In the genomic region with DNA sequence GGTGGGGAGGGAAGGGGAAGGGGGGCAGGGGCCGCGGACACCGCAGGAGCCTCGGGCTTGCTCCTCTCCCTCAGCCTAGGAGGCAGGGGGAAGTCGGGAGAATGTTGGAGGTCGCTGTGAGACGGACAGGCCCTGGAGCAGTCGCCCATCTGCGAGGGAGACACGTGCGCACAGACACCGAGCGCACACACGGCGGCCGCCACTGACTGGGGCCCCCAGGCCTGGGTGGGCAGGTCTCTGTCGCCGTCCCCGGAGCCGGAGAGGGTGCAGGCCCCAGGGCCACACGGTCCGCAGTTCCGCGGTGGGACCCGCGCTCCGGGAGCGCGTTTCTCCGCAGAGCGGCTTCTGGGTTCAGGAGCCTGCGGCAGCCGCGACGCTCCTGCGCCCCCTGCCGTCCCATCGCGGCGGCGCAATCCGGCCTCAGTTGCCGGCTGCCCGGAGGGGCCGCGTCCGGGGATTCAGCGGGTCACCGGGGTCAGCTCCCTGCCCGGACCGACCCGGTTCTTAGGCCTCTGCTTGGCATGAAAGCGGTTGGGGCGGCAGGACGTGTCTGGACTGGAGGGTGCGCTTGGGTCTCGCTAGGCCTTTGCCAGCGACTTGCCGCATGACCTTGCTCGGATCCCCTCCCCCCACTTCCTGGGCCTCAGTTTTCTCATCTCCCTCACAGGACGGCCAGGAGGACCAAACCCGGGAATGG, we compare ENCODE assay signal across 8 cellular contexts. TPM values are rescaled to one million over a fixed set of nuclear protein-coding genes. Genes with fewer than 3 reads are reported as not detected.
DNase-seq lines count a peak whose midpoint lies in the region; ATAC-seq and TF ChIP-seq lines count a peak whose summit lies in the region.

No MANE protein-coding gene starts in this region.

- no peaks in the 10 kb centered on the region for H3K9me3 ChIP-seq in liver (ENCODE audit: control insufficient read depth in 4 of 4, low read length in 3 of 4)

- no peaks in the 10 kb centered on the region for H3K9me3 Mint-ChIP-seq in activated CD4-positive, alpha-beta T cell treated with anti-CD3 and anti-CD28 coated beads, Interleukin-2, amount 10 ng/mL, durations not matched to agents 24 days and 14 days

- H3K36me3 Mint-ChIP-seq in activated CD4-positive, alpha-beta T cell treated with anti-CD3 and anti-CD28 coated beads, Interleukin-2, amount 10 ng/mL, durations not matched to agents 24 days and 14 days (ENCODE audit: low read depth), result no peaks in the 10 kb centered on the region

- H3K9ac ChIP-seq in liver (ENCODE audit: low read depth in 1 of 2, low read length in 2 of 2), result no peak overlapping the region

- no peaks in the 10 kb centered on the region for H3K36me3 ChIP-seq in liver (ENCODE audit: control insufficient read depth in 4 of 4, insufficient read depth in 3 of 4, low read depth in 1 of 4, low read length in 3 of 4)

- H3K27ac ChIP-seq in coronary artery (peak overlapping the region; percentile 18 to 64), liver (ENCODE audit: low read depth in 1 of 2, low read length in 2 of 2) (no peak overlapping the region)

- H3K4me1 ChIP-seq in liver (ENCODE audit: control insufficient read depth in 4 of 4, insufficient read depth in 4 of 4, low read length in 3 of 4), result peaks cover 0 to 14% (median 8%) of the 10 kb centered on the region in 4 donors

- H3K4me3 Mint-ChIP-seq in activated CD4-positive, alpha-beta T cell treated with anti-CD3 and anti-CD28 coated beads, Interleukin-2, amount 10 ng/mL, durations not matched to agents 24 days and 14 days, result peak overlapping the region; percentile 63

- intact Hi-C loops in activated CD4-positive, alpha-beta T cell treated with anti-CD3 and anti-CD28 coated beads, Interleukin-2, amount 10 ng/mL, durations not matched to agents 24 days and 14 days (cut with micrococcal nuclease), result loop anchor here (1.0 kb wide), 2 partner anchors 58 to 172 kb away; no protein-coding TSS in a partner anchor

- H3K27me3 Mint-ChIP-seq in activated CD4-positive, alpha-beta T cell treated with anti-CD3 and anti-CD28 coated beads, Interleukin-2, amount 10 ng/mL, durations not matched to agents 24 days and 14 days, result peaks cover 7% of the 10 kb centered on the region

- TF ChIP-seq CTCF in coronary artery (IDR thresholded peaks at IDR 0.05), result peak; percentile 96
- TF ChIP-seq CTCF in liver (IDR thresholded peaks at IDR 0.05; ENCODE audit: low read depth, low read length, missing input control), result peak; percentile 82

- H3K4me1 Mint-ChIP-seq in activated CD4-positive, alpha-beta T cell treated with anti-CD3 and anti-CD28 coated beads, Interleukin-2, amount 10 ng/mL, durations not matched to agents 24 days and 14 days, result no peaks in the 10 kb centered on the region

- WGBS in liver, result 3% methylated on average over 62 of the region's 62 CpGs

- H3K27ac Mint-ChIP-seq in activated CD4-positive, alpha-beta T cell treated with anti-CD3 and anti-CD28 coated beads, Interleukin-2, amount 10 ng/mL, durations not matched to agents 24 days and 14 days, result no peak overlapping the region

- H3K27me3 ChIP-seq in liver (ENCODE audit: control insufficient read depth in 4 of 4, insufficient read depth in 4 of 4, low read length in 3 of 4), result no peaks in the 10 kb centered on the region

- no peak for ATAC-seq in GM21528 (IDR thresholded peaks at IDR 0.05; ENCODE audit: low FRiP score, unreplicated experiment)

- TF ChIP-seq RAD21 in liver (IDR thresholded peaks at IDR 0.05), result peak; percentile 85 to 89

- H3K4me3 ChIP-seq in coronary artery, result peak overlapping the region; percentile 72
- peak overlapping the region in 1 of 3 donors; percentile 52 for H3K4me3 ChIP-seq in liver (ENCODE audit: low read depth in 1 of 3, low read length in 3 of 3)

- DNase-seq in NCI-H146 (lab: John Stamatoyannopoulos, UW), result peak; percentile 49
- no peak for DNase-seq in NCI-H146 treated with DMSO at 0.1 percent for 48 hours (lab: John Stamatoyannopoulos, UW; ENCODE audit: unreplicated experiment)
- DNase-seq in NCI-H2196 (lab: John Stamatoyannopoulos, UW; ENCODE audit: unreplicated experiment), result peak; percentile 69
- DNase-seq in activated CD4-positive, alpha-beta T cell treated with anti-CD3 and anti-CD28 coated beads, Interleukin-2, amount 10 ng/mL, durations not matched to agents 24 days and 14 days, result peak; percentile 92
- DNase-seq in coronary artery (ENCODE audit: low spot score), result no peak
- DNase-seq in stimulated activated CD4-positive, alpha-beta T cell treated with anti-CD3 and anti-CD28 coated beads, TNF-alpha, amount 100 ng/mL, for 1 hour (ENCODE audit: low read depth in 3 of 3, low spot score in 1 of 3), result peak; percentile 6 to 58 (median 30)

TF ChIP-seq in liver, 16 proteins besides CTCF, POLR2A, EP300 and RAD21:
- TF ChIP-seq HNF4A (conservative IDR thresholded peaks at IDR 0.05), result no peak

RNA-seq across cellular contexts. Expression of a gene that starts 31.3 kb away (rescaled TPM):
- 0.33 and 0.43 TPM in 2 replicates for total RNA-seq in activated CD4-positive, alpha-beta T cell treated with anti-CD3 and anti-CD28 coated beads, Interleukin-2, amount 10 ng/mL, durations not matched to agents 24 days and 14 days
- total RNA-seq in liver, result 10 to 100 TPM in 1 of 2 donors, 1 to 10 TPM in 1; 9.3 to 32.8 TPM
- polyA plus RNA-seq in liver, result 10 to 100 TPM in 1 of 2 donors, 1 to 10 TPM in 1; 4.3 to 16.6 TPM

Comparison
In these comparisons a context has a peak if more than half of its experiments do, and no peak if none do; other contexts are left out.
1. DNase-seq: peak in NCI-H146 (single experiment), NCI-H2196 (single experiment), activated CD4-positive, alpha-beta T cell treated with anti-CD3 and anti-CD28 coated beads, Interleukin-2, amount 10 ng/mL, durations not matched to agents 24 days and 14 days (single experiment) and stimulated activated CD4-positive, alpha-beta T cell treated with anti-CD3 and anti-CD28 coated beads, TNF-alpha, amount 100 ng/mL, for 1 hour (3 of 3); none in NCI-H146 treated with DMSO at 0.1 percent for 48 hours (single experiment) and coronary artery (single experiment).
2. H3K27ac ChIP-seq: peak in coronary artery (2 of 2); none in liver (0 of 2).